1 cellular context compared by ENCODE assay signal in genomic region chr6:136783495-136784270, GRCh38.
TF ChIP-seq lines count a peak whose summit lies in the region.

No MANE protein-coding gene starts in this region.

TF ChIP-seq in GM12878, 131 proteins besides CTCF, POLR2A, EP300 and RAD21 (continued from another document):
- no peak for TF ChIP-seq ZNF217 (IDR thresholded peaks at IDR 0.05)
- TF ChIP-seq SMAD5 (IDR thresholded peaks at IDR 0.05; ENCODE audit: low read depth), result 0 out of 2 replicates have a peak, but pooled peaks have one; percentile 48
- no peak for TF ChIP-seq SP1 (IDR thresholded peaks at IDR 0.05; ENCODE audit: low read depth, low read length)
- TF ChIP-seq IRF4 (IDR thresholded peaks at IDR 0.05; ENCODE audit: low read depth, low read length), result no peak
- no peak for TF ChIP-seq MXI1 (IDR thresholded peaks at IDR 0.05; ENCODE audit: low read depth, low read length)
- no peak for TF ChIP-seq EZH2 (IDR thresholded peaks at IDR 0.05; ENCODE audit: borderline replicate concordance, control insufficient read depth, low read depth, low read length)
- TF ChIP-seq IKZF1 (conservative IDR thresholded peaks at IDR 0.05), result peak; percentile 96
- TF ChIP-seq IKZF2 (IDR thresholded peaks at IDR 0.05), result peak; percentile 86 to 87
- no peak for TF ChIP-seq IRF5 (IDR thresholded peaks at IDR 0.05; ENCODE audit: borderline replicate concordance)
- TF ChIP-seq MTA3 (IDR thresholded peaks at IDR 0.05; ENCODE audit: borderline replicate concordance, low read length), result peak; percentile 41; the same call in 1 of the 2 replicates
- TF ChIP-seq PAX8 (IDR thresholded peaks at IDR 0.05), result no peak
- TF ChIP-seq MEF2B (IDR thresholded peaks at IDR 0.05; ENCODE audit: partially characterized antibody, poor library complexity, severe bottlenecking), result peak; percentile 54
- no peak for TF ChIP-seq ZNF274 (IDR thresholded peaks at IDR 0.05; ENCODE audit: insufficient read depth, insufficient read length)
- TF ChIP-seq TARDBP (IDR thresholded peaks at IDR 0.05; ENCODE audit: borderline replicate concordance), result no peak
- TF ChIP-seq USF2 (IDR thresholded peaks at IDR 0.05; ENCODE audit: borderline replicate concordance, low read depth, low read length), result no peak
- no peak for TF ChIP-seq KAT2A (conservative IDR thresholded peaks at IDR 0.05; ENCODE audit: control insufficient read depth, low read depth, low read length)
- TF ChIP-seq ELK1 (IDR thresholded peaks at IDR 0.05; ENCODE audit: low read depth, low read length), result peak; percentile 49; the same call in 1 of the 2 replicates
- TF ChIP-seq NR2F1 (conservative IDR thresholded peaks at IDR 0.05), result no peak
- TF ChIP-seq HDAC6 (IDR thresholded peaks at IDR 0.05; ENCODE audit: unreplicated experiment), result no peak
